In genomic region chr9:137150485-137151060, GRCh38 we compare ENCODE assay signal across 1 cellular context.
TF ChIP-seq lines count a peak whose summit lies in the region.

No MANE protein-coding gene starts in this region.

TF ChIP-seq in GM12878, 131 proteins besides CTCF, POLR2A, EP300 and RAD21:
- TF ChIP-seq TCF12 (IDR thresholded peaks at IDR 0.05; ENCODE audit: low read depth, low read length) (no peak), E2F4 (IDR thresholded peaks at IDR 0.05; ENCODE audit: low read depth, low read length) (peak; percentile 12; the same call in 1 of the 2 replicates), SP1 (IDR thresholded peaks at IDR 0.05; ENCODE audit: low read depth, low read length) (peak; percentile 16), KDM1A (IDR thresholded peaks at IDR 0.05; ENCODE audit: borderline replicate concordance) (no peak), SREBF1 (IDR thresholded peaks at IDR 0.05; ENCODE audit: low read length) (0 out of 2 replicates have a peak, but pooled peaks have one; percentile 2)
